Comparison of ENCODE assay signal across 22 cellular contexts in genomic region chr1:14956579-14957195, GRCh38.
DNase-seq lines count a peak whose midpoint lies in the region; ATAC-seq and TF ChIP-seq lines count a peak whose summit lies in the region.
"Had no signal": no experiment of that assay in that cellular context is flagged by ENCODE, and none has a peak within 500 bp of the region (broad histone marks: within the 10 kb centered on the region; RNA-seq: fewer than 3 reads in every experiment).

No MANE protein-coding gene starts in this region.

- peak overlapping the region; percentile 10 for H4K8ac ChIP-seq in mesenchymal stem cell (ENCODE audit: low read length)

- H2AFZ ChIP-seq in mesenchymal stem cell (ENCODE audit: low read depth, low read length), result no peak overlapping the region

- H2AK5ac ChIP-seq in mesenchymal stem cell (ENCODE audit: low read length, severe bottlenecking), result no peak overlapping the region

- peak overlapping the region in 1 of 2 experiments; percentile 37 for H3K18ac ChIP-seq in mesenchymal stem cell (ENCODE audit: low read depth in 1 of 2, low read length in 2 of 2)

- BruUV-seq in MCF 10A (replicated peaks; lab: Mats Ljungman, UMichigan), result no TSS peak

- peak overlapping the region in 1 of 2 experiments; percentile 26 for H3K4ac ChIP-seq in mesenchymal stem cell (ENCODE audit: low read depth in 1 of 2, low read length in 2 of 2)

- no peak overlapping the region for H3K27ac Mint-ChIP-seq in MCF 10A (ENCODE audit: low read depth, unreplicated experiment)
- H3K27ac Mint-ChIP-seq: B cell; CD4-positive, CD25-positive, alpha-beta regulatory T cell; T-helper 1 cell treated with Interleukin-12 subunit alpha and Interleukin-12 subunit beta and Interleukin-4 antibody, amounts not matched to agents 30 μg/mL and 1 μg/mL, for 36 hours had no signal

- H3K27me3 ChIP-seq in breast epithelium (no peaks in the 10 kb centered on the region), mesenchymal stem cell (ENCODE audit: control insufficient read depth in 1 of 2, insufficient read depth in 1 of 2, low read length in 2 of 2) (no peaks in the 10 kb centered on the region)
- H3K27me3 ChIP-seq: SJSA1 had no signal

- WGBS in mesenchymal stem cell, result 86% methylated on average over 11 of the region's 11 CpGs

- no peak overlapping the region for H3K4me2 ChIP-seq in mesenchymal stem cell (ENCODE audit: low read length, poor library complexity, severe bottlenecking)
- H3K4me2 ChIP-seq: A549 had no signal

- H3K79me1 ChIP-seq in mesenchymal stem cell (replicated peaks; ENCODE audit: low read length, poor library complexity, severe bottlenecking), result peaks cover 63% of the 10 kb centered on the region

- peaks cover 5% of the 10 kb centered on the region for H3K4me1 Mint-ChIP-seq in MCF 10A (ENCODE audit: insufficient read depth, unreplicated experiment)
- H3K4me1 Mint-ChIP-seq: B cell; CD4-positive, CD25-positive, alpha-beta regulatory T cell had no signal

- H2BK15ac ChIP-seq in mesenchymal stem cell (ENCODE audit: low read depth, poor library complexity, severe bottlenecking), result no peak overlapping the region

- CTCF ChIA-PET in MCF 10A (lab: Yijun Ruan, JAX), result interaction anchor here (0.6 kb wide), 1 partner anchor 873 kb away, joined by 3 read pairs; no protein-coding TSS in a partner anchor

- H4K91ac ChIP-seq in mesenchymal stem cell (ENCODE audit: low read length), result no peak overlapping the region

- POLR2A ChIA-PET in MCF 10A (lab: Yijun Ruan, JAX), result no interaction called here

- no peak overlapping the region for H2BK120ac ChIP-seq in mesenchymal stem cell (ENCODE audit: low read depth, low read length)

- H3K9me3 ChIP-seq in breast epithelium (peaks cover 4 to 6% of the 10 kb centered on the region in 2 donors), mesenchymal stem cell (ENCODE audit: control insufficient read depth, low read length) (peaks cover 3% of the 10 kb centered on the region)
- H3K9me3 ChIP-seq: Caco-2, SJSA1 had no signal

- peak overlapping the region; percentile 75 to 81 for H3K27ac ChIP-seq in breast epithelium
- H3K27ac ChIP-seq in VCaP, result peak overlapping the region; percentile 62
- H3K27ac ChIP-seq in mesenchymal stem cell (ENCODE audit: low read length, poor library complexity, severe bottlenecking), result no peak overlapping the region
- H3K27ac ChIP-seq: A549, SJSA1 had no signal

- intact Hi-C loops in breast epithelium (cut with DNase I; ENCODE audit: low total_unique reads) (no loop called here), MCF 10A (cut with micrococcal nuclease) (no loop called here)

- TF ChIP-seq POLR2A in breast epithelium (IDR thresholded peaks at IDR 0.05), result no peak

- H3K4me1 ChIP-seq in breast epithelium (peaks cover 4 to 7% of the 10 kb centered on the region in 2 donors), mesenchymal stem cell (ENCODE audit: control insufficient read depth, insufficient read depth, low read depth, low read length) (peaks cover 18% of the 10 kb centered on the region)
- H3K4me1 ChIP-seq: A549, Caco-2, SJSA1 had no signal

- no peak overlapping the region for H3K9ac ChIP-seq in mesenchymal stem cell (ENCODE audit: low read length)

- TF ChIP-seq CTCF in breast epithelium (IDR thresholded peaks at IDR 0.05) (no peak), MCF 10A (IDR thresholded peaks at IDR 0.05; ENCODE audit: unreplicated experiment) (no peak), VCaP (conservative IDR thresholded peaks at IDR 0.05) (no peak)

- H2BK5ac ChIP-seq in mesenchymal stem cell (ENCODE audit: low read depth, low read length, poor library complexity, severe bottlenecking), result no peak overlapping the region

- no peak overlapping the region for H3K4me3 Mint-ChIP-seq in MCF 10A (ENCODE audit: unreplicated experiment)
- H3K4me3 Mint-ChIP-seq: B cell; CD4-positive, CD25-positive, alpha-beta regulatory T cell; T-helper 1 cell treated with Interleukin-12 subunit alpha and Interleukin-12 subunit beta and Interleukin-4 antibody, amounts not matched to agents 30 μg/mL and 1 μg/mL, for 36 hours had no signal

- DNase-seq in breast epithelium (ENCODE audit: low spot score in 2 of 2), result no peak
- no peak for DNase-seq in MCF 10A (ENCODE audit: unreplicated experiment)
- DNase-seq in mesenchymal stem cell, result no peak
- DNase-seq in activated CD4-positive, alpha-beta T cell treated with anti-CD3 and anti-CD28 coated beads for 1 hour, result no peak
- DNase-seq: Caco-2; CD4-positive, CD25-positive, alpha-beta regulatory T cell; DMS 273 treated with DMSO at 0.1 percent for 48 hours; GOT3; NCI-H1105; NCI-H146; NCI-H2029; NCI-H2171; NCI-H345; NCI-H526 had no signal

- no peaks in the 10 kb centered on the region for H3K36me3 ChIP-seq in breast epithelium
- H3K36me3 ChIP-seq in mesenchymal stem cell (ENCODE audit: control insufficient read depth in 1 of 2, insufficient read depth in 2 of 2, low read depth in 1 of 2, low read length in 2 of 2), result peaks cover 12 to 62% of the 10 kb centered on the region in 2 experiments

- ATAC-seq in GM21619 (IDR thresholded peaks at IDR 0.05; ENCODE audit: unreplicated experiment), result no peak
- no peak for ATAC-seq in HG02970 (IDR thresholded peaks at IDR 0.05; ENCODE audit: low FRiP score, unreplicated experiment)
- ATAC-seq: A549, Right ventricle myocardium inferior had no signal

- no peaks in the 10 kb centered on the region for H3K9me3 Mint-ChIP-seq in MCF 10A (ENCODE audit: unreplicated experiment)
- H3K9me3 Mint-ChIP-seq: T-helper 1 cell treated with Interleukin-12 subunit alpha and Interleukin-12 subunit beta and Interleukin-4 antibody, amounts not matched to agents 30 μg/mL and 1 μg/mL, for 36 hours had no signal

- H2BK12ac ChIP-seq in mesenchymal stem cell (ENCODE audit: low read length in 2 of 2), result no peak overlapping the region

- no peaks in the 10 kb centered on the region for H3K36me3 Mint-ChIP-seq in MCF 10A (ENCODE audit: insufficient read depth, unreplicated experiment)
- H3K36me3 Mint-ChIP-seq: CD4-positive, CD25-positive, alpha-beta regulatory T cell had no signal

- no peak overlapping the region for H3K23ac ChIP-seq in mesenchymal stem cell (ENCODE audit: low read length in 2 of 2)

- H3K4me3 ChIP-seq in breast epithelium (no peak overlapping the region), mesenchymal stem cell (ENCODE audit: insufficient read depth in 1 of 2, low read depth in 1 of 2, low read length in 2 of 2) (no peak overlapping the region)
- H3K4me3 ChIP-seq: A549, SJSA1 had no signal

- H3K14ac ChIP-seq in mesenchymal stem cell (ENCODE audit: low read length in 2 of 2), result no peak overlapping the region

- H3K27me3 Mint-ChIP-seq in MCF 10A (ENCODE audit: insufficient read depth, unreplicated experiment), result no peaks in the 10 kb centered on the region
- H3K27me3 Mint-ChIP-seq: B cell; CD4-positive, CD25-positive, alpha-beta regulatory T cell had no signal
